In genomic region chr16:65658339-65659275, GRCh38 we compare ENCODE assay signal across 10 cellular contexts.
DNase-seq lines count a peak whose midpoint lies in the region; ATAC-seq and TF ChIP-seq lines count a peak whose summit lies in the region.
"Had no signal": no experiment of that assay in that cellular context is flagged by ENCODE, and none has a peak within 500 bp of the region (broad histone marks: within the 10 kb centered on the region; RNA-seq: fewer than 3 reads in every experiment).

No MANE protein-coding gene starts in this region.

- CTCF ChIA-PET in WTC11 (lab: Charles Lee), result interaction anchor here (1.2 kb wide), 1 partner anchor 82 kb away, joined by 4 read pairs; no protein-coding TSS in a partner anchor

- intact Hi-C loops in heart left ventricle (cut with DNase I), result no loop called here
- intact Hi-C loops in left cardiac atrium (cut with DNase I), result no loop called here
- intact Hi-C loops in vagina (cut with DNase I), result no loop called here

- no peak overlapping the region for H3K4me3 ChIP-seq in heart left ventricle
- no peak overlapping the region for H3K4me3 ChIP-seq in right atrium auricular region
- no peak overlapping the region for H3K4me3 ChIP-seq in Karpas-422 (ENCODE audit: low read length)
- H3K4me3 ChIP-seq in vagina, result no peak overlapping the region

- H3K27me3 ChIP-seq in heart left ventricle (peaks cover 0 to 12% (median 0%) of the 10 kb centered on the region in 9 donors), right atrium auricular region (no peaks in the 10 kb centered on the region), Karpas-422 (ENCODE audit: low read length) (no peaks in the 10 kb centered on the region), vagina (no peaks in the 10 kb centered on the region)

- peak; percentile 29 to 96 (median 84) for ATAC-seq in heart left ventricle
- peak; percentile 30; the same call in 1 of the 2 replicates for ATAC-seq in WTC11
- ATAC-seq in left cardiac atrium, result peak in 1 of 2 donors; percentile 88
- ATAC-seq in stimulated activated effector memory CD8-positive, alpha-beta T cell treated with anti-CD3 and anti-CD28 coated beads, Interleukin-12 subunit alpha, Interleukin-12 subunit beta, amount 100 ng/mL, for 72 hours, result no peak
- ATAC-seq: stimulated activated memory B cell treated with anti-CD40 and anti-IgM and Interleukin-4, amounts not matched to agents 10 μg/mL and 1 μg/mL and 100 μg/mL, for 72 hours had no signal

- POLR2A ChIA-PET in WTC11 (lab: Charles Lee), result no interaction called here

- no peaks in the 10 kb centered on the region for H3K36me3 Mint-ChIP-seq in WTC11
- no peaks in the 10 kb centered on the region for H3K36me3 Mint-ChIP-seq in stimulated activated effector memory CD8-positive, alpha-beta T cell treated with anti-CD3 and anti-CD28 coated beads, Interleukin-12 subunit alpha, Interleukin-12 subunit beta, amount 100 ng/mL, for 72 hours
- H3K36me3 Mint-ChIP-seq: CD14-positive monocyte; stimulated activated memory B cell treated with anti-CD40 and anti-IgM and Interleukin-4, amounts not matched to agents 10 μg/mL and 1 μg/mL and 100 μg/mL, for 72 hours had no signal

- no peak for TF ChIP-seq CTCF in heart left ventricle (IDR thresholded peaks at IDR 0.05)
- TF ChIP-seq CTCF in right atrium auricular region (IDR thresholded peaks at IDR 0.05), result no peak
- no peak for TF ChIP-seq CTCF in WTC11 (IDR thresholded peaks at IDR 0.05)
- no peak for TF ChIP-seq CTCF in vagina (IDR thresholded peaks at IDR 0.05)

- H3K27ac Mint-ChIP-seq in WTC11, result no peak overlapping the region
- no peak overlapping the region for H3K27ac Mint-ChIP-seq in stimulated activated effector memory CD8-positive, alpha-beta T cell treated with anti-CD3 and anti-CD28 coated beads, Interleukin-12 subunit alpha, Interleukin-12 subunit beta, amount 100 ng/mL, for 72 hours
- H3K27ac Mint-ChIP-seq: stimulated activated memory B cell treated with anti-CD40 and anti-IgM and Interleukin-4, amounts not matched to agents 10 μg/mL and 1 μg/mL and 100 μg/mL, for 72 hours had no signal

- H3K27ac ChIP-seq in heart left ventricle (peak overlapping the region in 1 of 12 donors; percentile 40), right atrium auricular region (no peak overlapping the region), Karpas-422 (ENCODE audit: low read length) (no peak overlapping the region), vagina (no peak overlapping the region)

- peaks cover 34% of the 10 kb centered on the region for H3K4me1 Mint-ChIP-seq in WTC11
- no peaks in the 10 kb centered on the region for H3K4me1 Mint-ChIP-seq in stimulated activated effector memory CD8-positive, alpha-beta T cell treated with anti-CD3 and anti-CD28 coated beads, Interleukin-12 subunit alpha, Interleukin-12 subunit beta, amount 100 ng/mL, for 72 hours
- H3K4me1 Mint-ChIP-seq: CD14-positive monocyte; stimulated activated memory B cell treated with anti-CD40 and anti-IgM and Interleukin-4, amounts not matched to agents 10 μg/mL and 1 μg/mL and 100 μg/mL, for 72 hours had no signal

- no peak overlapping the region for H3K9ac ChIP-seq in Karpas-422 (ENCODE audit: low read length)

- H3K9me3 Mint-ChIP-seq in WTC11, result no peaks in the 10 kb centered on the region
- H3K9me3 Mint-ChIP-seq in stimulated activated effector memory CD8-positive, alpha-beta T cell treated with anti-CD3 and anti-CD28 coated beads, Interleukin-12 subunit alpha, Interleukin-12 subunit beta, amount 100 ng/mL, for 72 hours, result peaks cover 12% of the 10 kb centered on the region

- H3K27me3 Mint-ChIP-seq in WTC11 (ENCODE audit: low read depth), result peaks cover 2% of the 10 kb centered on the region; the same call in 1 of the 2 replicates
- H3K27me3 Mint-ChIP-seq: stimulated activated memory B cell treated with anti-CD40 and anti-IgM and Interleukin-4, amounts not matched to agents 10 μg/mL and 1 μg/mL and 100 μg/mL, for 72 hours had no signal

- no peak overlapping the region for H2AFZ ChIP-seq in Karpas-422 (ENCODE audit: low read length)

- H3K9me3 ChIP-seq in heart left ventricle (no peaks in the 10 kb centered on the region), right atrium auricular region (no peaks in the 10 kb centered on the region), Karpas-422 (ENCODE audit: low read length) (no peaks in the 10 kb centered on the region), vagina (no peaks in the 10 kb centered on the region)

- peak in 1 of 5 donors; percentile 66 for DNase-seq in heart left ventricle
- DNase-seq in right atrium auricular region (ENCODE audit: low spot score), result no peak
- no peak for DNase-seq in WTC11 (ENCODE audit: low spot score)
- peak; percentile 35 for DNase-seq in left cardiac atrium
- no peak for DNase-seq in Karpas-422
- no peak for DNase-seq in DMS 273 (lab: John Stamatoyannopoulos, UW; ENCODE audit: unreplicated experiment)
- DNase-seq in vagina (ENCODE audit: extremely low spot score in 2 of 2), result no peak
- DNase-seq in stimulated activated effector memory CD8-positive, alpha-beta T cell treated with anti-CD3 and anti-CD28 coated beads, Interleukin-12 subunit alpha, Interleukin-12 subunit beta, amount 100 ng/mL, for 72 hours (ENCODE audit: low spot score in 2 of 2), result no peak

- TF ChIP-seq POLR2A in heart left ventricle (IDR thresholded peaks at IDR 0.05) (no peak), vagina (IDR thresholded peaks at IDR 0.05) (no peak)

- H3K4me2 ChIP-seq in Karpas-422 (ENCODE audit: low read depth, low read length, poor library complexity, severe bottlenecking), result no peak overlapping the region

- WGBS in heart left ventricle, 4 donors, result 56 to 59% (median 58%) methylated on average over 6 of the region's 6 CpGs

- H3K36me3 ChIP-seq in heart left ventricle, result no peaks in the 10 kb centered on the region
- H3K36me3 ChIP-seq in right atrium auricular region, result no peaks in the 10 kb centered on the region
- H3K36me3 ChIP-seq in Karpas-422 (ENCODE audit: insufficient read depth, low read length), result no peaks in the 10 kb centered on the region
- H3K36me3 ChIP-seq in vagina, result no peaks in the 10 kb centered on the region

- H3K9me2 ChIP-seq in Karpas-422 (replicated peaks; ENCODE audit: insufficient read depth, low read length), result no peaks in the 10 kb centered on the region

- H3K79me2 ChIP-seq in Karpas-422 (ENCODE audit: low read length), result no peaks in the 10 kb centered on the region

- peaks cover 0 to 14% (median 1%) of the 10 kb centered on the region in 12 donors for H3K4me1 ChIP-seq in heart left ventricle
- peaks cover 0 to 6% of the 10 kb centered on the region in 2 donors for H3K4me1 ChIP-seq in right atrium auricular region
- no peaks in the 10 kb centered on the region for H3K4me1 ChIP-seq in Karpas-422 (ENCODE audit: low read length)
- peaks cover 12% of the 10 kb centered on the region for H3K4me1 ChIP-seq in vagina

- H4K20me1 ChIP-seq in Karpas-422 (ENCODE audit: insufficient read depth, low read depth, low read length), result no peaks in the 10 kb centered on the region

- no peak overlapping the region for H3K4me3 Mint-ChIP-seq in WTC11
- no peak overlapping the region for H3K4me3 Mint-ChIP-seq in stimulated activated effector memory CD8-positive, alpha-beta T cell treated with anti-CD3 and anti-CD28 coated beads, Interleukin-12 subunit alpha, Interleukin-12 subunit beta, amount 100 ng/mL, for 72 hours
- H3K4me3 Mint-ChIP-seq: CD14-positive monocyte; stimulated activated memory B cell treated with anti-CD40 and anti-IgM and Interleukin-4, amounts not matched to agents 10 μg/mL and 1 μg/mL and 100 μg/mL, for 72 hours had no signal

TF ChIP-seq in WTC11, 78 proteins besides CTCF, POLR2A, EP300 and RAD21 (continues in another document):
- TF ChIP-seq KAT7 (CRISPR knock-in tag; IDR thresholded peaks at IDR 0.05; ENCODE audit: borderline replicate concordance) (no peak), SMAD3 (CRISPR knock-in tag; IDR thresholded peaks at IDR 0.05; ENCODE audit: borderline replicate concordance) (no peak), MYBL2 (CRISPR knock-in tag; IDR thresholded peaks at IDR 0.05) (no peak), SMAD4 (CRISPR knock-in tag; IDR thresholded peaks at IDR 0.05) (no peak), MAX (CRISPR knock-in tag; IDR thresholded peaks at IDR 0.05) (no peak), NFYB (CRISPR knock-in tag; conservative IDR thresholded peaks at IDR 0.05; ENCODE audit: low read depth) (no peak)
- TF ChIP-seq, protein P1, sequence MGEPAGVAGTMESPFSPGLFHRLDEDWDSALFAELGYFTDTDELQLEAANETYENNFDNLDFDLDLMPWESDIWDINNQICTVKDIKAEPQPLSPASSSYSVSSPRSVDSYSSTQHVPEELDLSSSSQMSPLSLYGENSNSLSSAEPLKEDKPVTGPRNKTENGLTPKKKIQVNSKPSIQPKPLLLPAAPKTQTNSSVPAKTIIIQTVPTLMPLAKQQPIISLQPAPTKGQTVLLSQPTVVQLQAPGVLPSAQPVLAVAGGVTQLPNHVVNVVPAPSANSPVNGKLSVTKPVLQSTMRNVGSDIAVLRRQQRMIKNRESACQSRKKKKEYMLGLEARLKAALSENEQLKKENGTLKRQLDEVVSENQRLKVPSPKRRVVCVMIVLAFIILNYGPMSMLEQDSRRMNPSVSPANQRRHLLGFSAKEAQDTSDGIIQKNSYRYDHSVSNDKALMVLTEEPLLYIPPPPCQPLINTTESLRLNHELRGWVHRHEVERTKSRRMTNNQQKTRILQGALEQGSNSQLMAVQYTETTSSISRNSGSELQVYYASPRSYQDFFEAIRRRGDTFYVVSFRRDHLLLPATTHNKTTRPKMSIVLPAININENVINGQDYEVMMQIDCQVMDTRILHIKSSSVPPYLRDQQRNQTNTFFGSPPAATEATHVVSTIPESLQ (CRISPR knock-in tag; IDR thresholded peaks at IDR 0.05), result no peak
